7 cellular contexts compared by ENCODE assay signal in the genomic region with DNA sequence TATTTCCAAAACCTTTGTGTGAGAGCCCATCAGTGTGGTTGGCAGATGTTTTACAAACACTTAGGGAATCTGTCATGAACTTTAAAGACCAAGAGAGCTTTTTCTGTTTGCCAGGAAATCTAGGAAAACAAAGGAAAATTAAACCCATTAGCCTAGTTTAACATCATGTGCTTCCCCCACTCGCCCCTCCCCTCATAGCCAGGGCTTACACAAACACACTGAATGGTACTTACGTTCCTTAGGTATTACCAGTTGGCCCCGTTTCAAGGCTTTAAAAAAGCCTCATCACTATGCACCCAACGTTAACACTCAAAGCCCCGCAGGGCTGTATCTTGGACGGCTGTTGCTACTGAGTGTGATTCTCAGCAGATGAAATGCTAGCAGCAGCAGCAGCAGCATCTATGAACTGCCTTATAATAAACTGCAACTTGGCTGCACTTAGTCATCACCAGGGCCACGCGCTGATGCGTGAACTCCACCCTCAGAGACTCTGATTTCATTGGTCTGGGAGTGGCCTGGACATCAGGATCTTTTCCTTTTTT. TPM values are rescaled to one million over a fixed set of nuclear protein-coding genes. Genes with fewer than 3 reads are reported as not detected.
A peak's percentile ranks its signal among the peaks of the same experiment; 100 is the strongest.
DNase-seq lines count a peak whose midpoint lies in the region; ATAC-seq and TF ChIP-seq lines count a peak whose summit lies in the region.

No MANE protein-coding gene starts in this region.

- peak; percentile 72 for DNase-seq in GM03348 (ENCODE audit: low spot score)
- peak; percentile 32 for DNase-seq in LoVo (ENCODE audit: low spot score)
- peak; percentile 65 for DNase-seq in SK-N-SH
- DNase-seq in fibroblast of mammary gland (ENCODE audit: low read depth): peak; percentile 83
- DNase-seq in smooth muscle cell (lab: John Stamatoyannopoulos, UW; ENCODE audit: unreplicated experiment): no peak

- H2AFZ ChIP-seq in SK-N-SH (ENCODE audit: low read depth): peak overlapping the region; percentile 73; the same call in 1 of the 2 replicates
- H2AFZ ChIP-seq in smooth muscle cell (ENCODE audit: low read depth): no peak overlapping the region

- H4K20me1 ChIP-seq in SK-N-SH (ENCODE audit: insufficient read depth) (no peaks in the 10 kb centered on the region), smooth muscle cell (ENCODE audit: low read depth) (no peaks in the 10 kb centered on the region)

- H3K4me3 ChIP-seq in SK-N-SH (ENCODE audit: low read depth in 2 of 2, low read length in 1 of 2) (peak overlapping the region; percentile 35 to 47), fibroblast of mammary gland (ENCODE audit: control insufficient read depth, low read depth, low read length) (no peak overlapping the region), smooth muscle cell (no peak overlapping the region)

- no peak for TF ChIP-seq CTCF in SK-N-SH (IDR thresholded peaks at IDR 0.05)
- TF ChIP-seq CTCF in fibroblast of mammary gland (conservative IDR thresholded peaks at IDR 0.05; ENCODE audit: control insufficient read depth, insufficient read depth, low read depth, low read length): no peak
- no peak for TF ChIP-seq CTCF in smooth muscle cell (IDR thresholded peaks at IDR 0.05; ENCODE audit: borderline replicate concordance, insufficient read depth, poor library complexity, severe bottlenecking)

- peak; percentile 11 to 34; a peak in 2 of 4 replicates for TF ChIP-seq EP300 in SK-N-SH (IDR thresholded peaks at IDR 0.05; ENCODE audit: borderline replicate concordance in 1 of 2, low read depth in 1 of 2, low read length in 1 of 2)

- H3F3A ChIP-seq in SK-N-SH (replicated peaks; ENCODE audit: insufficient read depth) (peaks cover 14% of the 10 kb centered on the region), smooth muscle cell (ENCODE audit: low read depth) (no peaks in the 10 kb centered on the region)

- WGBS in SK-N-SH (ENCODE audit: low lambda C conversion rate): 3% methylated on average over 9 of the region's 9 CpGs
- 28% methylated on average over 9 of the region's 9 CpGs for WGBS in smooth muscle cell (ENCODE audit: low lambda C conversion rate)

- H3K9me3 ChIP-seq in SK-N-SH (no peaks in the 10 kb centered on the region), smooth muscle cell (replicated peaks; ENCODE audit: low read depth) (no peaks in the 10 kb centered on the region)

- H3K9me2 ChIP-seq in SK-N-SH: no peaks in the 10 kb centered on the region

- POLR2A ChIA-PET in SK-N-SH (lab: Yijun Ruan, JAX): no interaction called here

- H3K27ac ChIP-seq in SK-N-SH (ENCODE audit: low read depth in 2 of 2, low read length in 1 of 2) (peak overlapping the region; percentile 77 to 89), smooth muscle cell (ENCODE audit: low read depth) (no peak overlapping the region)

- no peaks in the 10 kb centered on the region for H3K36me3 ChIP-seq in SK-N-SH (replicated peaks in 1 of 2; ENCODE audit: control insufficient read depth in 1 of 2, insufficient read depth in 2 of 2, low read length in 1 of 2)
- no peaks in the 10 kb centered on the region for H3K36me3 ChIP-seq in smooth muscle cell (ENCODE audit: low read depth)

- CTCF ChIA-PET in SK-N-SH (lab: Yijun Ruan, JAX): interaction anchor here (0.8 to 1.4 kb wide), 2 partner anchors 11 to 1064 kb away, joined by 3 to 4 read pairs; no protein-coding TSS in a partner anchor

- H3K79me2 ChIP-seq in SK-N-SH (ENCODE audit: insufficient read depth): no peaks in the 10 kb centered on the region
- H3K79me2 ChIP-seq in smooth muscle cell (ENCODE audit: low read depth): no peaks in the 10 kb centered on the region

- H3K9ac ChIP-seq in SK-N-SH: peak overlapping the region; percentile 5; the same call in 1 of the 2 replicates
- H3K9ac ChIP-seq in smooth muscle cell (ENCODE audit: low read depth): no peak overlapping the region

- peaks cover 8 to 24% of the 10 kb centered on the region in 2 experiments; a peak in 3 of 4 replicates for H3K4me1 ChIP-seq in SK-N-SH (ENCODE audit: control insufficient read depth in 1 of 2, insufficient read depth in 2 of 2, low read depth in 1 of 2, low read length in 1 of 2)
- H3K4me1 ChIP-seq in smooth muscle cell (ENCODE audit: low read depth): no peaks in the 10 kb centered on the region

- peak overlapping the region; percentile 64 for H3K4me2 ChIP-seq in SK-N-SH
- H3K4me2 ChIP-seq in smooth muscle cell: peak overlapping the region; percentile 7

- H3K27me3 ChIP-seq in SK-N-SH (ENCODE audit: insufficient read depth): no peaks in the 10 kb centered on the region
- peaks cover 3% of the 10 kb centered on the region for H3K27me3 ChIP-seq in smooth muscle cell (ENCODE audit: low read depth)

- TF ChIP-seq RAD21 in SK-N-SH (IDR thresholded peaks at IDR 0.05; ENCODE audit: low read length): no peak

- no peak for ATAC-seq in GM21390 (IDR thresholded peaks at IDR 0.05; ENCODE audit: unreplicated experiment)
- ATAC-seq in HG03025 (IDR thresholded peaks at IDR 0.05; ENCODE audit: low FRiP score, unreplicated experiment): no peak

TF ChIP-seq in SK-N-SH, 30 proteins besides CTCF, POLR2A, EP300 and RAD21 (continues in another document):
- TF ChIP-seq TEAD4 (IDR thresholded peaks at IDR 0.05; ENCODE audit: borderline replicate concordance, insufficient read depth) (no peak), RCOR1 (IDR thresholded peaks at IDR 0.05; ENCODE audit: low read length) (no peak), POLR2AphosphoS5 (IDR thresholded peaks at IDR 0.05; ENCODE audit: low read depth, low read length) (0 out of 2 replicates have a peak, but pooled peaks have one; percentile 43), FOXM1 (IDR thresholded peaks at IDR 0.05; ENCODE audit: low read depth) (no peak), TAF1 (IDR thresholded peaks at IDR 0.05; ENCODE audit: borderline replicate concordance, low read depth, low read length) (0 out of 2 replicates have a peak, but pooled peaks have one; percentile 28), GATA2 (CRISPR knock-in tag; IDR thresholded peaks at IDR 0.05) (0 out of 2 replicates have a peak, but pooled peaks have one; percentile 22), ELF1 (IDR thresholded peaks at IDR 0.05) (no peak), RFX5 (IDR thresholded peaks at IDR 0.05; ENCODE audit: low read length) (peak; percentile 30; the same call in 1 of the 2 replicates), EZH2phosphoT487 (IDR thresholded peaks at IDR 0.05; ENCODE audit: borderline replicate concordance, low read depth) (no peak), MXI1 (IDR thresholded peaks at IDR 0.05; ENCODE audit: low read depth, low read length) (peak; percentile 50; the same call in 1 of the 2 replicates), FOXJ3 (CRISPR knock-in tag; IDR thresholded peaks at IDR 0.05) (no peak), FOSL2 (IDR thresholded peaks at IDR 0.05; ENCODE audit: borderline replicate concordance, low read depth) (peak; percentile 29; the same call in 1 of the 2 replicates), SIN3A (IDR thresholded peaks at IDR 0.05; ENCODE audit: borderline replicate concordance, low read depth, low read length) (no peak)
- TF ChIP-seq, protein P1, sequence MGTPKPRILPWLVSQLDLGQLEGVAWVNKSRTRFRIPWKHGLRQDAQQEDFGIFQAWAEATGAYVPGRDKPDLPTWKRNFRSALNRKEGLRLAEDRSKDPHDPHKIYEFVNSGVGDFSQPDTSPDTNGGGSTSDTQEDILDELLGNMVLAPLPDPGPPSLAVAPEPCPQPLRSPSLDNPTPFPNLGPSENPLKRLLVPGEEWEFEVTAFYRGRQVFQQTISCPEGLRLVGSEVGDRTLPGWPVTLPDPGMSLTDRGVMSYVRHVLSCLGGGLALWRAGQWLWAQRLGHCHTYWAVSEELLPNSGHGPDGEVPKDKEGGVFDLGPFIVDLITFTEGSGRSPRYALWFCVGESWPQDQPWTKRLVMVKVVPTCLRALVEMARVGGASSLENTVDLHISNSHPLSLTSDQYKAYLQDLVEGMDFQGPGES (IDR thresholded peaks at IDR 0.05; ENCODE audit: low read depth, low read length): no peak
- TF ChIP-seq, protein P2, sequence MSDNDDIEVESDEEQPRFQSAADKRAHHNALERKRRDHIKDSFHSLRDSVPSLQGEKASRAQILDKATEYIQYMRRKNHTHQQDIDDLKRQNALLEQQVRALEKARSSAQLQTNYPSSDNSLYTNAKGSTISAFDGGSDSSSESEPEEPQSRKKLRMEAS (IDR thresholded peaks at IDR 0.05; ENCODE audit: low read depth): peak; percentile 70; the same call in 1 of the 2 replicates
- TF ChIP-seq, protein P3, sequence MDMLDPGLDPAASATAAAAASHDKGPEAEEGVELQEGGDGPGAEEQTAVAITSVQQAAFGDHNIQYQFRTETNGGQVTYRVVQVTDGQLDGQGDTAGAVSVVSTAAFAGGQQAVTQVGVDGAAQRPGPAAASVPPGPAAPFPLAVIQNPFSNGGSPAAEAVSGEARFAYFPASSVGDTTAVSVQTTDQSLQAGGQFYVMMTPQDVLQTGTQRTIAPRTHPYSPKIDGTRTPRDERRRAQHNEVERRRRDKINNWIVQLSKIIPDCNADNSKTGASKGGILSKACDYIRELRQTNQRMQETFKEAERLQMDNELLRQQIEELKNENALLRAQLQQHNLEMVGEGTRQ (IDR thresholded peaks at IDR 0.05; ENCODE audit: borderline replicate concordance, low read depth, low read length): no peak

RNA-seq across cellular contexts. Expression of a gene that starts 20.1 kb away (rescaled TPM):
- polyA plus RNA-seq in SK-N-SH (2012; rRNA removed) (8.6 and 9.8 TPM in 2 replicates), smooth muscle cell (3.1 and 4.6 TPM in 2 replicates)
- polyA plus RNA-seq in SK-N-SH (2012; cell fraction: cytosol; rRNA removed): 10.4 and 13.6 TPM in 2 replicates
- polyA plus RNA-seq in SK-N-SH (2012; cell fraction: nucleus; rRNA removed): 14.1 and 16.2 TPM in 2 replicates
- total RNA-seq in smooth muscle cell: 10.4 TPM in 2 replicates

Comparison
In these comparisons a context has a peak if more than half of its experiments do, and no peak if none do; other contexts are left out.
1. H3K4me3 ChIP-seq: peak in SK-N-SH (2 of 2); none in fibroblast of mammary gland (single experiment) and smooth muscle cell (single experiment).